ENCODE assay signal across 8 cellular contexts in genomic region chr1:55211909-55212308, GRCh38. TPM values are rescaled to one million over a fixed set of nuclear protein-coding genes. Genes with fewer than 3 reads are reported as not detected.
DNase-seq lines count a peak whose midpoint lies in the region; TF ChIP-seq lines count a peak whose summit lies in the region.

No MANE protein-coding gene starts in this region.

- peaks cover 53% of the 10 kb centered on the region for H3K4me1 Mint-ChIP-seq in MCF 10A (ENCODE audit: insufficient read depth, unreplicated experiment)

- no peaks in the 10 kb centered on the region for H3K9me3 Mint-ChIP-seq in MCF 10A (ENCODE audit: unreplicated experiment)

- no peak for TF ChIP-seq EP300 in transverse colon (IDR thresholded peaks at IDR 0.05; ENCODE audit: low read depth)

- no peak overlapping the region for H2AFZ ChIP-seq in mammary epithelial cell (ENCODE audit: low read depth, low read length)

- H3K27me3 Mint-ChIP-seq in MCF 10A (ENCODE audit: insufficient read depth, unreplicated experiment): no peaks in the 10 kb centered on the region

- no peaks in the 10 kb centered on the region for H4K20me1 ChIP-seq in mammary epithelial cell (ENCODE audit: insufficient read depth, low read length)

- dilution Hi-C loops in mammary epithelial cell (cut with HindIII; ENCODE audit: low sequenced_read_pairs): no loop called here

- TF ChIP-seq POLR2A in transverse colon (IDR thresholded peaks at IDR 0.05): no peak

- H3K36me3 Mint-ChIP-seq in MCF 10A (ENCODE audit: insufficient read depth, unreplicated experiment): peaks cover 8% of the 10 kb centered on the region

- H3K4me2 ChIP-seq in mammary epithelial cell (ENCODE audit: insufficient read depth, low read depth, low read length): no peak overlapping the region

- DNase-seq in MCF 10A (ENCODE audit: unreplicated experiment) (no peak), mammary epithelial cell (no peak), Kasumi-1 (lab: John Stamatoyannopoulos, UW) (peak; percentile 49 to 75), dorsolateral prefrontal cortex (no peak), transverse colon (no peak), inferior parietal cortex (ENCODE audit: extremely low spot score) (no peak), activated gamma-delta T cell (lab: John Stamatoyannopoulos, UW) (no peak)
- DNase-seq in stimulated activated CD4-positive, alpha-beta T cell treated with anti-CD3 and anti-CD28 coated beads, Interleukin-4, amount 100 ng/mL, for 1 hour: no peak

- POLR2A ChIA-PET in MCF 10A (lab: Yijun Ruan, JAX): interaction anchor here (0.5 to 3.2 kb wide), 7 partner anchors 12 to 69 kb away, joined by 3 to 16 read pairs (median 4); no protein-coding TSS in a partner anchor

- H3K36me3 ChIP-seq in mammary epithelial cell (ENCODE audit: insufficient read depth, low read length) (no peaks in the 10 kb centered on the region), transverse colon (no peaks in the 10 kb centered on the region)

- no peaks in the 10 kb centered on the region for H3K27me3 ChIP-seq in mammary epithelial cell (ENCODE audit: insufficient read depth, low read length)
- H3K27me3 ChIP-seq in dorsolateral prefrontal cortex: no peaks in the 10 kb centered on the region
- H3K27me3 ChIP-seq in transverse colon: no peaks in the 10 kb centered on the region

- TF ChIP-seq CTCF in MCF 10A (IDR thresholded peaks at IDR 0.05; ENCODE audit: unreplicated experiment) (no peak), mammary epithelial cell (conservative IDR thresholded peaks at IDR 0.05 in 1 of 2, IDR thresholded peaks at IDR 0.05 in 1 of 2; ENCODE audit: extremely low read depth in 1 of 2, insufficient read depth in 1 of 2, low read depth in 1 of 2, low read length in 2 of 2) (no peak), dorsolateral prefrontal cortex (IDR thresholded peaks at IDR 0.05 in 54 of 56, conservative IDR thresholded peaks at IDR 0.05 in 2 of 56; ENCODE audit: low read depth in 1 of 56, partially characterized antibody in 56 of 56) (no peak), transverse colon (IDR thresholded peaks at IDR 0.05) (no peak)

- H3K9me3 ChIP-seq in mammary epithelial cell (replicated peaks; ENCODE audit: insufficient read depth, low read length) (no peaks in the 10 kb centered on the region), transverse colon (no peaks in the 10 kb centered on the region)

- peaks cover 89% of the 10 kb centered on the region for H3K79me2 ChIP-seq in mammary epithelial cell (ENCODE audit: insufficient read depth, low read length)

- intact Hi-C loops in MCF 10A (cut with micrococcal nuclease) (no loop called here), mammary epithelial cell (cut with micrococcal nuclease) (no loop called here), dorsolateral prefrontal cortex (cut with DNase I) (loop anchor here (5.0 to 10.0 kb wide), 3 partner anchors 57 to 70 kb away; no protein-coding TSS in a partner anchor), transverse colon (cut with DNase I; ENCODE audit: low total_unique reads) (no loop called here)

- BruUV-seq in MCF 10A (replicated peaks; lab: Mats Ljungman, UMichigan): TSS peak; percentile 9
- no TSS peak for BruUV-seq in mammary epithelial cell (replicated peaks; lab: Mats Ljungman, UMichigan)

- WGBS in mammary epithelial cell (ENCODE audit: low coverage, missing lambda C conversion rate): 93% methylated on average over 3 of the region's 3 CpGs
- 58 to 65% methylated on average over 3 of the region's 3 CpGs for WGBS in transverse colon (ENCODE audit: low coverage in 1 of 2), 2 donors

- H3K27ac Mint-ChIP-seq in MCF 10A (ENCODE audit: low read depth, unreplicated experiment): peak overlapping the region; percentile 60

- H3K4me1 ChIP-seq in mammary epithelial cell (ENCODE audit: insufficient read depth, low read length) (peaks cover 24% of the 10 kb centered on the region), transverse colon (peaks cover 29 to 80% (median 50%) of the 10 kb centered on the region in 4 donors)

- H3K27ac ChIP-seq in mammary epithelial cell (ENCODE audit: insufficient read depth, low read depth, low read length) (no peak overlapping the region), dorsolateral prefrontal cortex (peak overlapping the region in 22 of 59 donors; percentile 0 to 98 (median 24)), transverse colon (peak overlapping the region; percentile 91 to 97 (median 94))

- CTCF ChIA-PET in MCF 10A (lab: Yijun Ruan, JAX) (interaction anchor here (0.6 to 1.3 kb wide), 3 partner anchors 25 to 73 kb away, joined by 3 to 5 read pairs (median 3); no protein-coding TSS in a partner anchor), mammary epithelial cell (lab: Charles Lee; ENCODE audit: low non-redundant PET) (no interaction called here)

- H3K4me3 ChIP-seq in mammary epithelial cell (replicated peaks in 1 of 3; ENCODE audit: insufficient read depth in 1 of 3, low read depth in 2 of 3, low read length in 3 of 3) (no peak overlapping the region), dorsolateral prefrontal cortex (peak overlapping the region in 49 of 59 donors; percentile 1 to 98 (median 87)), transverse colon (peak overlapping the region in 1 of 4 donors; percentile 62)

- in situ Hi-C loops in mammary epithelial cell (cut with MboI; ENCODE audit: low sequenced_read_pairs in 2 of 2) (no loop called here), transverse colon (cut with MboI; ENCODE audit: low pct_ligation_motif_present in 1 of 4, low pct_unique_long_range_greater_than_20kb in 1 of 4, low sequenced_read_pairs in 3 of 4) (no loop called here)

- peak overlapping the region; percentile 85 for H3K4me3 Mint-ChIP-seq in MCF 10A (ENCODE audit: unreplicated experiment)

- no peak overlapping the region for H3K9ac ChIP-seq in mammary epithelial cell (ENCODE audit: insufficient read depth, low read length)

RNA-seq across cellular contexts. Expression of gene USP24, which starts 3.3 kb away (rescaled TPM):
- total RNA-seq in MCF 10A (2022): 38.0 and 45.7 TPM in 2 replicates
- 10 to 100 TPM; 37.7 to 41.6 TPM for total RNA-seq in mammary epithelial cell
- 11.3 TPM for polyA plus RNA-seq in mammary epithelial cell
- 38.1 TPM for polyA minus RNA-seq in mammary epithelial cell
- total RNA-seq in dorsolateral prefrontal cortex: 10 to 100 TPM; 40.6 to 86.1 (median 55.6) TPM
- 10 to 100 TPM; 30.7 to 79.4 (median 48.9) TPM for total RNA-seq in transverse colon

Comparison
In these comparisons a context has a peak if more than half of its experiments do, and no peak if none do; other contexts are left out.
1. DNase-seq: peak in Kasumi-1 (2 of 2); none in MCF 10A (single experiment), mammary epithelial cell (single experiment), dorsolateral prefrontal cortex (0 of 10), transverse colon (single experiment), stimulated activated CD4-positive, alpha-beta T cell treated with anti-CD3 and anti-CD28 coated beads, Interleukin-4, amount 100 ng/mL, for 1 hour (single experiment), inferior parietal cortex (single experiment) and activated gamma-delta T cell (single experiment).
2. H3K4me3 ChIP-seq: peak in dorsolateral prefrontal cortex (49 of 59); none in mammary epithelial cell (0 of 3).
3. intact Hi-C loops: an anchor here in dorsolateral prefrontal cortex (5.0 to 10.0 kb wide); none called in MCF 10A, mammary epithelial cell and transverse colon.